Comparison of ENCODE assay signal across 26 cellular contexts in the genomic region with DNA sequence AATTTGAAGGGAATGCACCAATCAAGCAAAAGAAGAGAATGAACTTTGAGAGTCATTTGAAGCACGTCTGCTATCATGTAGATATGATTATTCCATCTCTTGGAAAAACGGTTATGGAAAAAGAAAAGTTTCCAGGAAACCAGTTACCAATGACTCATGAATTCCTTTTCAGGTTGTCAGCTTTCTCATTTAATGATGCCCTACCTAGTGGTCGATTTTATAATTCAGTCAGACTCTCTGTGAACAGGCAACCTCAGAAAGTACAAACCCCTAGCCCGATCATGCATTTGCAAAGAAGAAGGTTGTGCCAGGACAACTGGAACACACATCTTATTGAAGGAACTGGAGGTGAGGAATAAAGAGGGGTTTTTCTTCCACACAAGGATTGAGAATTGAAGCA.
DNase-seq lines count a peak whose midpoint lies in the region; ATAC-seq, FAIRE-seq and TF ChIP-seq lines count a peak whose summit lies in the region.
"Had no signal": no experiment of that assay in that cellular context is flagged by ENCODE, and none has a peak within 500 bp of the region (broad histone marks: within the 10 kb centered on the region; RNA-seq: fewer than 3 reads in every experiment).

No MANE protein-coding gene starts in this region.

- H3K27me3 ChIP-seq in foreskin keratinocyte = no peaks in the 10 kb centered on the region
- H3K27me3 ChIP-seq: neural progenitor cell, suprapubic skin had no signal

- ATAC-seq in foreskin keratinocyte = peak; percentile 97
- ATAC-seq: GM23338, Panc1 had no signal

- no peak for FAIRE-seq in urothelium cell line (lab: Jason Lieb, UNC)
- FAIRE-seq: GM12892 had no signal

- H3K27ac ChIP-seq in foreskin keratinocyte = no peak overlapping the region
- H3K27ac ChIP-seq: 22Rv1, HL-60, neural progenitor cell, prostate gland, suprapubic skin had no signal

- peak; percentile 59 for TF ChIP-seq CTCF in foreskin keratinocyte (conservative IDR thresholded peaks at IDR 0.05)

- DNase-seq in DMS53 (lab: John Stamatoyannopoulos, UW) (peak; percentile 26), DMS53 treated with DMSO at 0.1 percent for 48 hours (lab: John Stamatoyannopoulos, UW; ENCODE audit: unreplicated experiment) (no peak), SW 1271 (lab: John Stamatoyannopoulos, UW) (peak; percentile 3 to 48), foreskin keratinocyte (peak; percentile 40 to 77), urothelium cell line (ENCODE audit: low spot score) (peak; percentile 68), NCI-H1092 (lab: John Stamatoyannopoulos, UW) (no peak), Ammon's horn (ENCODE audit: low spot score) (no peak), SHP77 (lab: John Stamatoyannopoulos, UW) (no peak)
- DNase-seq: activated CD4-positive, alpha-beta T cell treated with anti-CD3 and anti-CD28 coated beads for 4 hours; activated CD8-positive, alpha-beta memory T cell treated with anti-CD3 and anti-CD28 coated beads for 24 hours; activated effector memory CD4-positive, alpha-beta T cell treated with anti-CD3 and anti-CD28 coated beads, Interleukin-2, amount 50 U/mL, for 16 hours; CD4-positive, CD25-positive, alpha-beta regulatory T cell; effector CD4-positive, alpha-beta T cell; head of caudate nucleus; NCI-H1105; NCI-H187 treated with DMSO at 0.1 percent for 48 hours; NCI-H526 treated with DMSO at 0.1 percent for 48 hours; stimulated activated naive CD4-positive, alpha-beta T cell had no signal

- peaks cover 18% of the 10 kb centered on the region for H3K4me1 ChIP-seq in foreskin keratinocyte
- H3K4me1 ChIP-seq: prostate gland, suprapubic skin had no signal

Comparison
In these comparisons a context has a peak if more than half of its experiments do, and no peak if none do; other contexts are left out.
1. DNase-seq: peak in DMS53 (single experiment), SW 1271 (2 of 2), foreskin keratinocyte (2 of 2) and urothelium cell line (single experiment); none in DMS53 treated with DMSO at 0.1 percent for 48 hours (single experiment), NCI-H1092 (single experiment), Ammon's horn (single experiment) and SHP77 (0 of 2).